In the genomic region with DNA sequence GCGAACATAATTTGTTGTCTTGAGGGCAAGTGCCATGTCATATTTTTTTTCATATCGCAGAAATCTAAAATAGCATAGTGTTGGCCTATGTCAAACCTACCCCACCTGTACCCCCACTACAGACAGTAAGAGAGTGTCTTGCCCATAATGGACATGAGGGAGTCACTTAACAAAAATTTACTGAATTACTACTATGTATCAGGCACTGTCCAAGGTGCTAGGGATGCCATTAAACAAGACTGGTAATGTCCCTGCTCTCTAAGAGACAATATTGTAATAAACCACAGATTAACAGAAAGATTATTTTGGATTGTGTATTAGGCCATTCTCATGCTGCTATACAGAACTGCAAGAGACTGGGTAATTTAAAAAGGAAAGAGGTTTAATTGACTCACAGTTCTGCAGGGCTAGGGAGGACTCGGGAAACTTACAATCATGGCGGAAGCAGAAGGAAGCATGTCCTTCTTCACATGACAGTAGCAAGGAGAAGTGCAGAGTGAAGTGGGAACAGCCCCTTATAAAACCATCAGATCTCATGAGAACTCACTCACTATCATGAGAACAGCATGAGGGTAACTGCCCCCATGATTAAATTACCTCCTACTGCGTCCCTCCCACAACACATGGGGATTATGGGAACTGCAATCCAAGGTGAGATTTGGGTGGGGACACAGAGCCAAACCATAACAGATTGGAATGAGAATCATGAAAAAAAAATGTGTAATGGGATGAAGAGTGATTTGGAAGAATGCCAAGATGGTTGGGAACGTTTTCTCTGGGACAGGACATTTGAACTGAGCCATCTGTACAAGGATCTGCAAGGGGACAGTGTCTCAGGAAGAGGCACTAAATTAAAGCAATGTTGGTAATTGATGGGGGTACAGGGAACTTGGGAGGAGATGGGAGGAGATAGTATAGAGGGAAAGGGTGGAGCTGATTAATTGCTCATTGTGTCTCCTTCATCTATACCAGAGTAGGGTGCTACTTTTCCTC, we compare ENCODE assay signal across 17 cellular contexts.
A peak's percentile ranks its signal among the peaks of the same experiment; 100 is the strongest.
DNase-seq lines count a peak whose midpoint lies in the region; ATAC-seq, FAIRE-seq and TF ChIP-seq lines count a peak whose summit lies in the region.
"Had no signal": no experiment of that assay in that cellular context is flagged by ENCODE, and none has a peak within 500 bp of the region (broad histone marks: within the 10 kb centered on the region; RNA-seq: fewer than 3 reads in every experiment).

No MANE protein-coding gene starts in this region.

- peaks cover 15% of the 10 kb centered on the region for H3K36me3 Mint-ChIP-seq in stimulated activated memory B cell treated with anti-CD40 and anti-IgM and Interleukin-4, amounts not matched to agents 10 μg/mL and 1 μg/mL and 100 μg/mL, for 72 hours

- TF ChIP-seq EP300 in A549 (IDR thresholded peaks at IDR 0.05) = no peak

- no peak for TF ChIP-seq RAD21 in A549 (conservative IDR thresholded peaks at IDR 0.05 in 1 of 2, IDR thresholded peaks at IDR 0.05 in 1 of 2)

- CTCF ChIA-PET in A549 (lab: Yijun Ruan, JAX) = interaction anchor here (0.6 to 1.1 kb wide), 2 partner anchors 11 to 159 kb away, joined by 3 read pairs; no protein-coding TSS in a partner anchor

- TF ChIP-seq CTCF in A549 (IDR thresholded peaks at IDR 0.05) (no peak), foreskin keratinocyte (conservative IDR thresholded peaks at IDR 0.05) (no peak)

- TF ChIP-seq POLR2A in A549 (IDR thresholded peaks at IDR 0.05; ENCODE audit: low read length) = no peak

- H3K9me3 Mint-ChIP-seq in stimulated activated memory B cell treated with anti-CD40 and anti-IgM and Interleukin-4, amounts not matched to agents 10 μg/mL and 1 μg/mL and 100 μg/mL, for 72 hours = peaks cover 10% of the 10 kb centered on the region

- no peaks in the 10 kb centered on the region for H3K27me3 ChIP-seq in foreskin keratinocyte
- H3K27me3 ChIP-seq: cardiac muscle cell had no signal

- no peaks in the 10 kb centered on the region for H3K27me3 Mint-ChIP-seq in stimulated activated memory B cell treated with anti-CD40 and anti-IgM and Interleukin-4, amounts not matched to agents 10 μg/mL and 1 μg/mL and 100 μg/mL, for 72 hours
- H3K27me3 Mint-ChIP-seq: stimulated activated naive CD8-positive, alpha-beta T cell treated with anti-CD3 and anti-CD28 coated beads, Interleukin-15, amount 100 ng/mL, for 72 hours had no signal

- no peak overlapping the region for H3K27ac Mint-ChIP-seq in stimulated activated memory B cell treated with anti-CD40 and anti-IgM and Interleukin-4, amounts not matched to agents 10 μg/mL and 1 μg/mL and 100 μg/mL, for 72 hours
- H3K27ac Mint-ChIP-seq: nephron had no signal

- H3K4me3 ChIP-seq in A549 = no peak overlapping the region
- H3K4me3 ChIP-seq: cardiac muscle cell had no signal

- peak overlapping the region; percentile 36; the same call in 2 of the 3 replicates for H3K4me2 ChIP-seq in A549

- WGBS in A549 (ENCODE audit: missing lambda C conversion rate) = 78% methylated on average over 6 of the region's 6 CpGs

- ATAC-seq in A549 = no peak
- peak; percentile 42 for ATAC-seq in foreskin keratinocyte
- ATAC-seq in stimulated activated memory B cell treated with anti-CD40 and anti-IgM and Interleukin-4, amounts not matched to agents 10 μg/mL and 1 μg/mL and 100 μg/mL, for 72 hours = no peak

- H3K4me1 Mint-ChIP-seq in stimulated activated memory B cell treated with anti-CD40 and anti-IgM and Interleukin-4, amounts not matched to agents 10 μg/mL and 1 μg/mL and 100 μg/mL, for 72 hours = peaks cover 23% of the 10 kb centered on the region

- DNase-seq in NCI-H82 (lab: John Stamatoyannopoulos, UW) (peak; percentile 43), NCI-H82 treated with DMSO at 0.1 percent for 48 hours (lab: John Stamatoyannopoulos, UW; ENCODE audit: unreplicated experiment) (no peak), A549 (ENCODE audit: low read depth in 1 of 2, low spot score in 1 of 2) (no peak), NCI-H1694 treated with DMSO at 0.1 percent for 48 hours (lab: John Stamatoyannopoulos, UW) (peak; percentile 11), foreskin keratinocyte (no peak), NCI-H2081 treated with DMSO at 0.1 percent for 48 hours (lab: John Stamatoyannopoulos, UW) (no peak)
- no peak for DNase-seq in activated CD8-positive, alpha-beta memory T cell treated with anti-CD3 and anti-CD28 coated beads, Interleukin-2, amount 50 U/mL, for 4 hours
- DNase-seq: activated CD4-positive, alpha-beta T cell treated with anti-CD3 and anti-CD28 coated beads for 4 hours; left cardiac atrium had no signal

- no peak overlapping the region for H3K4me3 Mint-ChIP-seq in stimulated activated memory B cell treated with anti-CD40 and anti-IgM and Interleukin-4, amounts not matched to agents 10 μg/mL and 1 μg/mL and 100 μg/mL, for 72 hours
- H3K4me3 Mint-ChIP-seq: nephron; stimulated activated naive CD8-positive, alpha-beta T cell treated with anti-CD3 and anti-CD28 coated beads, Interleukin-15, amount 100 ng/mL, for 72 hours had no signal

- H3K9me3 ChIP-seq in A549 = peaks cover 11% of the 10 kb centered on the region; the same call in 2 of the 3 replicates

- H3K27ac ChIP-seq in A549 = peak overlapping the region; percentile 35 to 54; a peak in 4 of 6 replicates
- H3K27ac ChIP-seq in foreskin keratinocyte = no peak overlapping the region
- H3K27ac ChIP-seq: cardiac muscle cell, epithelial cell of prostate, parathyroid adenoma had no signal

- H3K4me1 ChIP-seq in A549 = peaks cover 28% of the 10 kb centered on the region
- H3K4me1 ChIP-seq in foreskin keratinocyte = peaks cover 11% of the 10 kb centered on the region
- H3K4me1 ChIP-seq: parathyroid adenoma had no signal

- POLR2A ChIA-PET in A549 (lab: Yijun Ruan, JAX) = no interaction called here

- FAIRE-seq in A549 (lab: Jason Lieb, UNC) = no peak
- FAIRE-seq: frontal cortex, H54 had no signal

TF ChIP-seq in A549, 52 proteins besides CTCF, POLR2A, EP300 and RAD21:
- TF ChIP-seq ZSCAN20 (CRISPR knock-in tag; IDR thresholded peaks at IDR 0.05) (no peak), HOXA7 (CRISPR knock-in tag; IDR thresholded peaks at IDR 0.05) (no peak), EHF (CRISPR knock-in tag; IDR thresholded peaks at IDR 0.05) (no peak), NFE2L2 (conservative IDR thresholded peaks at IDR 0.05; ENCODE audit: low read length) (no peak), CBX2 (IDR thresholded peaks at IDR 0.05; ENCODE audit: borderline replicate concordance, low read depth) (no peak)
- TF ChIP-seq, protein P1, sequence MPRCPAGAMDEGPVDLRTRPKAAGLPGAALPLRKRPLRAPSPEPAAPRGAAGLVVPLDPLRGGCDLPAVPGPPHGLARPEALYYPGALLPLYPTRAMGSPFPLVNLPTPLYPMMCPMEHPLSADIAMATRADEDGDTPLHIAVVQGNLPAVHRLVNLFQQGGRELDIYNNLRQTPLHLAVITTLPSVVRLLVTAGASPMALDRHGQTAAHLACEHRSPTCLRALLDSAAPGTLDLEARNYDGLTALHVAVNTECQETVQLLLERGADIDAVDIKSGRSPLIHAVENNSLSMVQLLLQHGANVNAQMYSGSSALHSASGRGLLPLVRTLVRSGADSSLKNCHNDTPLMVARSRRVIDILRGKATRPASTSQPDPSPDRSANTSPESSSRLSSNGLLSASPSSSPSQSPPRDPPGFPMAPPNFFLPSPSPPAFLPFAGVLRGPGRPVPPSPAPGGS (IDR thresholded peaks at IDR 0.05) = no peak
- TF ChIP-seq, protein P2, sequence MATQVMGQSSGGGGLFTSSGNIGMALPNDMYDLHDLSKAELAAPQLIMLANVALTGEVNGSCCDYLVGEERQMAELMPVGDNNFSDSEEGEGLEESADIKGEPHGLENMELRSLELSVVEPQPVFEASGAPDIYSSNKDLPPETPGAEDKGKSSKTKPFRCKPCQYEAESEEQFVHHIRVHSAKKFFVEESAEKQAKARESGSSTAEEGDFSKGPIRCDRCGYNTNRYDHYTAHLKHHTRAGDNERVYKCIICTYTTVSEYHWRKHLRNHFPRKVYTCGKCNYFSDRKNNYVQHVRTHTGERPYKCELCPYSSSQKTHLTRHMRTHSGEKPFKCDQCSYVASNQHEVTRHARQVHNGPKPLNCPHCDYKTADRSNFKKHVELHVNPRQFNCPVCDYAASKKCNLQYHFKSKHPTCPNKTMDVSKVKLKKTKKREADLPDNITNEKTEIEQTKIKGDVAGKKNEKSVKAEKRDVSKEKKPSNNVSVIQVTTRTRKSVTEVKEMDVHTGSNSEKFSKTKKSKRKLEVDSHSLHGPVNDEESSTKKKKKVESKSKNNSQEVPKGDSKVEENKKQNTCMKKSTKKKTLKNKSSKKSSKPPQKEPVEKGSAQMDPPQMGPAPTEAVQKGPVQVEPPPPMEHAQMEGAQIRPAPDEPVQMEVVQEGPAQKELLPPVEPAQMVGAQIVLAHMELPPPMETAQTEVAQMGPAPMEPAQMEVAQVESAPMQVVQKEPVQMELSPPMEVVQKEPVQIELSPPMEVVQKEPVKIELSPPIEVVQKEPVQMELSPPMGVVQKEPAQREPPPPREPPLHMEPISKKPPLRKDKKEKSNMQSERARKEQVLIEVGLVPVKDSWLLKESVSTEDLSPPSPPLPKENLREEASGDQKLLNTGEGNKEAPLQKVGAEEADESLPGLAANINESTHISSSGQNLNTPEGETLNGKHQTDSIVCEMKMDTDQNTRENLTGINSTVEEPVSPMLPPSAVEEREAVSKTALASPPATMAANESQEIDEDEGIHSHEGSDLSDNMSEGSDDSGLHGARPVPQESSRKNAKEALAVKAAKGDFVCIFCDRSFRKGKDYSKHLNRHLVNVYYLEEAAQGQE (IDR thresholded peaks at IDR 0.05) = peak; percentile 84

Comparison
In these comparisons a context has a peak if more than half of its experiments do, and no peak if none do; other contexts are left out.
1. DNase-seq: peak in NCI-H82 (single experiment) and NCI-H1694 treated with DMSO at 0.1 percent for 48 hours (single experiment); none in NCI-H82 treated with DMSO at 0.1 percent for 48 hours (single experiment), A549 (0 of 2), foreskin keratinocyte (0 of 2), activated CD8-positive, alpha-beta memory T cell treated with anti-CD3 and anti-CD28 coated beads, Interleukin-2, amount 50 U/mL, for 4 hours (single experiment) and NCI-H2081 treated with DMSO at 0.1 percent for 48 hours (single experiment).